Comparison of ENCODE assay signal across 12 cellular contexts in the genomic region with DNA sequence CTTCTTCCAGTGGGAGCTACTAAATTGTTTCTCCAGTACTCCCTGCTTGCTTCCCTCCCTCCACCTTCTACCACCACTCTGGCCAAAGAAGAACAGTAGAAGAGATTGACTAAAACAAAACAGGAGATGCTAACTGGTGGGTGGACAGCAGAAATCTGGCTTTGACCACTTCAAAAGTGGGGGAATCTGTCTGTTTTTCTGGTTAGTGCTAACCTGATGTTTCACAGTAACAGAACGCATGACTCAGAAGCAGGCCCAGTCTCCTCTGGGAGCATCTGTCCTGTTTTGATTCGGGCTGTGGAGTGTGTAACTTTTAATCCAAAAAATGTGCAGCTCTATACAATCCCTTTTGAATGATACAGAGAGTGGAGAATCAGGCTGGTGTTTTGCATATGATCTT. TPM values are rescaled to one million over a fixed set of nuclear protein-coding genes. Genes with fewer than 3 reads are reported as not detected.
DNase-seq lines count a peak whose midpoint lies in the region; ATAC-seq and TF ChIP-seq lines count a peak whose summit lies in the region.
"Had no signal": no experiment of that assay in that cellular context is flagged by ENCODE, and none has a peak within 500 bp of the region (broad histone marks: within the 10 kb centered on the region; RNA-seq: fewer than 3 reads in every experiment).

No MANE protein-coding gene starts in this region.

- no peaks in the 10 kb centered on the region for H3K4me1 ChIP-seq in colonic mucosa

- no peaks in the 10 kb centered on the region for H3K27me3 ChIP-seq in colonic mucosa

- intact Hi-C loops in Right ventricle myocardium superior (cut with DNase I) = no loop called here
- intact Hi-C loops in colonic mucosa (cut with DNase I) = no loop called here

- no peak overlapping the region for H3K27ac ChIP-seq in colonic mucosa

- no peaks in the 10 kb centered on the region for H3K9me3 ChIP-seq in colonic mucosa

- peak; percentile 79 for ATAC-seq in Right ventricle myocardium superior (ENCODE audit: poor library complexity)
- ATAC-seq: activated T-helper 17 cell treated with anti-CD3 and anti-CD28 coated beads, Interleukin-2, amount 50 U/mL, for 72 hours had no signal

- no peaks in the 10 kb centered on the region for H3K36me3 ChIP-seq in colonic mucosa

- no peak overlapping the region for H3K9ac ChIP-seq in colonic mucosa (ENCODE audit: low read depth in 2 of 2, low read length in 2 of 2)

- no peak for TF ChIP-seq CTCF in colonic mucosa (IDR thresholded peaks at IDR 0.05)

- no peak overlapping the region for H3K4me3 ChIP-seq in colonic mucosa

- DNase-seq in AG20443 (ENCODE audit: low spot score) (peak; percentile 76), astrocyte of the hippocampus (ENCODE audit: low read depth, low spot score) (peak; percentile 46), Right ventricle myocardium superior (no peak), renal cortical epithelial cell (ENCODE audit: low read depth) (peak; percentile 59), NCI-H146 treated with DMSO at 0.1 percent for 48 hours (lab: John Stamatoyannopoulos, UW; ENCODE audit: unreplicated experiment) (no peak), NCI-H748 treated with DMSO at 0.1 percent for 48 hours (lab: John Stamatoyannopoulos, UW) (no peak), colonic mucosa (no peak), NCI-H2107 treated with DMSO at 0.1 percent for 48 hours (lab: John Stamatoyannopoulos, UW; ENCODE audit: unreplicated experiment) (no peak)
- DNase-seq: activated B cell treated with CpG ODN at 0.5 μM for 24 hours; CD4-positive, CD25-positive, alpha-beta regulatory T cell; endodermal cell had no signal

RNA-seq across cellular contexts. Expression of gene ZNF438, which starts 32.7 kb away (rescaled TPM):
- 13.0 TPM for total RNA-seq in Right ventricle myocardium superior
- 2.1 and 3.9 TPM in 2 replicates for total RNA-seq in renal cortical epithelial cell
- 1 to 10 TPM; 2.7 to 4.3 TPM for total RNA-seq in colonic mucosa

Comparison
In these comparisons a context has a peak if more than half of its experiments do, and no peak if none do; other contexts are left out.
1. DNase-seq: peak in AG20443 (single experiment), astrocyte of the hippocampus (single experiment) and renal cortical epithelial cell (single experiment); none in Right ventricle myocardium superior (single experiment), NCI-H146 treated with DMSO at 0.1 percent for 48 hours (single experiment), NCI-H748 treated with DMSO at 0.1 percent for 48 hours (single experiment), colonic mucosa (single experiment) and NCI-H2107 treated with DMSO at 0.1 percent for 48 hours (single experiment).